ENCODE assay signal across 8 cellular contexts in the genomic region with DNA sequence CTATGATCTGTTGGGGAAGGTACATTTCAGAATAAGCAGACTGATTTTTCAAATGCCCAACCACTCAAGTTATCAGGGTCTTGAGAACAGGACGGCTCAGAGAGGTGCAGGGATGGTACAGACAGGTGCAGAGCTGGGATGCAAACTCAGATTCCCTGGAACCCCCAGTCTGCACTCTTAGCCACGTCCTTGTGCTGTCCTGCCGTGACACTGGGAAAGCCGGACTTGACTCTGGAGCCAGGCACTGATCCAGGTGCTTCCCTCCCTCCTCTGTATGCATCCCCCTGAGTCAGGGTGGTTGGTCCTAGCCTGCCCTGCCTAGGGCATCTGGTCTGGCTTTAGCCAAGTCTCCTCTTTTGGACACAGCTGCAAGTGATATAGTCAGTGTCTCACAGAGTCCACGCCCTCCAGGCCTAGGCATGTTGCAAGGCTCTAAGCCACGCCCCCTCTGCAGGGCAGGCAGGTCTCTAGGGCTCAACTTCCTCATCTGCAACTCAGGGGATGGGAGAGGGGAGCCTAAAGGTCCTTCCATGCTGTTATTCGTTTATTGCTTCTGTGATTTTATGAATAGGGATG.
DNase-seq lines count a peak whose midpoint lies in the region; ATAC-seq and TF ChIP-seq lines count a peak whose summit lies in the region.

No MANE protein-coding gene starts in this region.

- H3K4me1 ChIP-seq in mucosa of descending colon (ENCODE audit: low read depth): no peaks in the 10 kb centered on the region

- intact Hi-C loops in mucosa of descending colon (cut with DNase I, micrococcal nuclease): no loop called here

- no peaks in the 10 kb centered on the region for H3K9me3 ChIP-seq in mucosa of descending colon

- no peaks in the 10 kb centered on the region for H3K36me3 ChIP-seq in mucosa of descending colon (ENCODE audit: low read depth)

- DNase-seq in SHP77 (lab: John Stamatoyannopoulos, UW) (peak; percentile 31 to 65), SHP77 treated with DMSO at 0.1 percent for 48 hours (lab: John Stamatoyannopoulos, UW) (no peak), NB4 (ENCODE audit: low read depth) (peak; percentile 87), mucosa of descending colon (peak; percentile 76 to 83 (median 76)), NCI-H1092 (lab: John Stamatoyannopoulos, UW) (no peak)
- peak; percentile 39 for DNase-seq in activated T-cell treated with anti-CD3 and anti-CD28 coated beads, Interleukin-2, amount 50 U/mL, for 24 hours

- no peaks in the 10 kb centered on the region for H3K36me3 Mint-ChIP-seq in activated T-cell treated with anti-CD3 and anti-CD28 coated beads, Interleukin-2, amount 50 U/mL, for 24 hours (ENCODE audit: low read depth)

- H3K4me1 Mint-ChIP-seq in activated T-cell treated with anti-CD3 and anti-CD28 coated beads, Interleukin-2, amount 50 U/mL, for 24 hours (ENCODE audit: low read depth): peaks cover 19% of the 10 kb centered on the region

- no peak overlapping the region for H3K27ac Mint-ChIP-seq in activated T-cell treated with anti-CD3 and anti-CD28 coated beads, Interleukin-2, amount 50 U/mL, for 24 hours

- no peaks in the 10 kb centered on the region for H3K27me3 Mint-ChIP-seq in activated T-cell treated with anti-CD3 and anti-CD28 coated beads, Interleukin-2, amount 50 U/mL, for 24 hours

- no peak overlapping the region for H3K4me3 Mint-ChIP-seq in activated T-cell treated with anti-CD3 and anti-CD28 coated beads, Interleukin-2, amount 50 U/mL, for 24 hours

- ATAC-seq in mucosa of descending colon (peak; percentile 86), GM19023 (IDR thresholded peaks at IDR 0.05; ENCODE audit: unreplicated experiment) (no peak), HG02759 (IDR thresholded peaks at IDR 0.05; ENCODE audit: unreplicated experiment) (no peak)

- no peak for TF ChIP-seq POLR2A in NB4 (IDR thresholded peaks at IDR 0.05; ENCODE audit: extremely low read depth, insufficient read length)

- H3K9me3 Mint-ChIP-seq in activated T-cell treated with anti-CD3 and anti-CD28 coated beads, Interleukin-2, amount 50 U/mL, for 24 hours: no peaks in the 10 kb centered on the region

- H3K4me3 ChIP-seq in NB4 (ENCODE audit: low read depth, low read length) (no peak overlapping the region), mucosa of descending colon (no peak overlapping the region)

- TF ChIP-seq CTCF in NB4 (IDR thresholded peaks at IDR 0.05; ENCODE audit: low read depth, low read length) (no peak), mucosa of descending colon (IDR thresholded peaks at IDR 0.05) (no peak)

Comparison
In these comparisons a context has a peak if more than half of its experiments do, and no peak if none do; other contexts are left out.
1. DNase-seq: peak in SHP77 (2 of 2), NB4 (single experiment), activated T-cell treated with anti-CD3 and anti-CD28 coated beads, Interleukin-2, amount 50 U/mL, for 24 hours (single experiment) and mucosa of descending colon (3 of 3); none in SHP77 treated with DMSO at 0.1 percent for 48 hours (single experiment) and NCI-H1092 (single experiment).